9 cellular contexts compared by ENCODE assay signal in genomic region chr5:10351882-10352395, GRCh38. TPM values are rescaled to one million over a fixed set of nuclear protein-coding genes. Genes with fewer than 3 reads are reported as not detected.
DNase-seq lines count a peak whose midpoint lies in the region; ATAC-seq and TF ChIP-seq lines count a peak whose summit lies in the region.
"Had no signal": no experiment of that assay in that cellular context is flagged by ENCODE, and none has a peak within 500 bp of the region (broad histone marks: within the 10 kb centered on the region; RNA-seq: fewer than 3 reads in every experiment).

No MANE protein-coding gene starts in this region.

- H3K36me3 ChIP-seq in CD8-positive, alpha-beta memory T cell (ENCODE audit: insufficient read depth, low read length) = no peaks in the 10 kb centered on the region
- H3K36me3 ChIP-seq in KMS-11 (ENCODE audit: insufficient read depth) (no peaks in the 10 kb centered on the region), neural progenitor cell (no peaks in the 10 kb centered on the region)

- peak overlapping the region; percentile 49 to 98 (median 96) for H3K27ac Mint-ChIP-seq in CD8-positive, alpha-beta memory T cell
- H3K27ac Mint-ChIP-seq in neural progenitor cell = peak overlapping the region; percentile 28

- H2AFZ ChIP-seq in KMS-11 (ENCODE audit: low read depth) (no peak overlapping the region), neural progenitor cell (replicated peaks) (no peak overlapping the region)

- H3K79me2 ChIP-seq in KMS-11 (ENCODE audit: insufficient read depth, low read depth) = peaks cover 30% of the 10 kb centered on the region
- peaks cover 48% of the 10 kb centered on the region for H3K79me2 ChIP-seq in neural progenitor cell (ENCODE audit: low read depth)

- H3K9me3 Mint-ChIP-seq in CD8-positive, alpha-beta memory T cell = no peaks in the 10 kb centered on the region
- no peaks in the 10 kb centered on the region for H3K9me3 Mint-ChIP-seq in neural progenitor cell

- no peaks in the 10 kb centered on the region for H3K27me3 ChIP-seq in CD8-positive, alpha-beta memory T cell (ENCODE audit: insufficient read depth, low read length, poor library complexity, severe bottlenecking)
- H3K27me3 ChIP-seq in KMS-11 (ENCODE audit: insufficient read depth, low read depth) (no peaks in the 10 kb centered on the region), neural progenitor cell (no peaks in the 10 kb centered on the region)

- peaks cover 41% of the 10 kb centered on the region for H3F3A ChIP-seq in neural progenitor cell (ENCODE audit: low read depth)

- POLR2A ChIA-PET in CD8-positive, alpha-beta memory T cell (lab: Charles Lee) = no interaction called here

- H3K9me3 ChIP-seq in CD8-positive, alpha-beta memory T cell (ENCODE audit: low read length) = no peaks in the 10 kb centered on the region
- no peaks in the 10 kb centered on the region for H3K9me3 ChIP-seq in neural progenitor cell (ENCODE audit: low read depth)

- peak overlapping the region; percentile 91 for H3K27ac ChIP-seq in CD8-positive, alpha-beta memory T cell (ENCODE audit: low read depth, low read length)
- H3K27ac ChIP-seq in KMS-11 (peak overlapping the region; percentile 98; the same call in 1 of the 2 replicates), caudate nucleus (ENCODE audit: low read depth, low read length) (peak overlapping the region; percentile 86), neural progenitor cell (no peak overlapping the region)

- no peak overlapping the region for H3K4me3 ChIP-seq in CD8-positive, alpha-beta memory T cell (ENCODE audit: low read length)
- H3K4me3 ChIP-seq in KMS-11 (IDR thresholded peaks at IDR 0.05; ENCODE audit: insufficient read depth, low read depth, low read length) (no peak overlapping the region), neural progenitor cell (peak overlapping the region; percentile 98)

- no peak for ATAC-seq in HG02884 (IDR thresholded peaks at IDR 0.05; ENCODE audit: unreplicated experiment)
- no peak for ATAC-seq in GM21717 (IDR thresholded peaks at IDR 0.05; ENCODE audit: unreplicated experiment)

- H3K4me1 Mint-ChIP-seq in CD8-positive, alpha-beta memory T cell = peaks cover 28 to 40% (median 37%) of the 10 kb centered on the region in 3 donors
- peaks cover 33% of the 10 kb centered on the region for H3K4me1 Mint-ChIP-seq in neural progenitor cell

- no peaks in the 10 kb centered on the region for H3K27me3 Mint-ChIP-seq in CD8-positive, alpha-beta memory T cell
- peaks cover 3% of the 10 kb centered on the region for H3K27me3 Mint-ChIP-seq in neural progenitor cell (ENCODE audit: insufficient read depth, low read depth)

- peak overlapping the region; percentile 67; the same call in 1 of the 2 replicates for H3K4me2 ChIP-seq in KMS-11
- peak overlapping the region; percentile 88 for H3K4me2 ChIP-seq in neural progenitor cell

- peak overlapping the region in 6 of 7 donors; percentile 17 to 99 (median 89) for H3K4me3 Mint-ChIP-seq in CD8-positive, alpha-beta memory T cell
- H3K4me3 Mint-ChIP-seq in neural progenitor cell = peak overlapping the region; percentile 93

- TF ChIP-seq CTCF in KMS-11 (conservative IDR thresholded peaks at IDR 0.05; ENCODE audit: low read depth, low read length) (no peak), neural progenitor cell (IDR thresholded peaks at IDR 0.05) (no peak)

- H3K4me1 ChIP-seq in CD8-positive, alpha-beta memory T cell (ENCODE audit: insufficient read depth, low read length) = peaks cover 19% of the 10 kb centered on the region
- H3K4me1 ChIP-seq in KMS-11 (ENCODE audit: low read depth, poor library complexity, severe bottlenecking) = peaks cover 27% of the 10 kb centered on the region
- H3K4me1 ChIP-seq in neural progenitor cell = peaks cover 19% of the 10 kb centered on the region

- CTCF ChIA-PET in CD8-positive, alpha-beta memory T cell (lab: Charles Lee) = no interaction called here

- H3K9ac ChIP-seq in KMS-11 (peak overlapping the region; percentile 95; the same call in 1 of the 2 replicates), neural progenitor cell (no peak overlapping the region)

- peaks cover 0 to 12% (median 0%) of the 10 kb centered on the region in 3 donors for H3K36me3 Mint-ChIP-seq in CD8-positive, alpha-beta memory T cell
- peaks cover 8% of the 10 kb centered on the region for H3K36me3 Mint-ChIP-seq in neural progenitor cell

- DNase-seq in CD8-positive, alpha-beta memory T cell = no peak
- DNase-seq in caudate nucleus (lab: John Stamatoyannopoulos, UW) (no peak), neural progenitor cell (ENCODE audit: low spot score) (no peak), hepatic stellate cell (ENCODE audit: low spot score) (no peak), RKO (ENCODE audit: low spot score) (no peak)
- DNase-seq: KG1 had no signal

- H4K20me1 ChIP-seq in KMS-11 (ENCODE audit: insufficient read depth) (peaks cover 16% of the 10 kb centered on the region), neural progenitor cell (ENCODE audit: low read depth) (peaks cover 26% of the 10 kb centered on the region)

RNA-seq across cellular contexts. Expression of gene MARCHF6, which starts 1.6 kb away (rescaled TPM):
- total RNA-seq in CD8-positive, alpha-beta memory T cell = 100 to 1,000 TPM; 103 to 110 TPM
- polyA plus RNA-seq in CD8-positive, alpha-beta memory T cell = 54.2 TPM
- 90.2 and 151 TPM in 2 replicates for total RNA-seq in neural progenitor cell (ENCODE audit: low replicate concordance)

RNA-seq across cellular contexts. Expression of gene CMBL, which starts 44.2 kb away (rescaled TPM):
- 1 to 10 TPM; 3.7 to 3.8 TPM for total RNA-seq in CD8-positive, alpha-beta memory T cell
- polyA plus RNA-seq in CD8-positive, alpha-beta memory T cell = 0.97 TPM
- 11.3 and 11.6 TPM in 2 replicates for total RNA-seq in neural progenitor cell (ENCODE audit: low replicate concordance)
